Comparison of ENCODE assay signal across 8 cellular contexts in the genomic region with DNA sequence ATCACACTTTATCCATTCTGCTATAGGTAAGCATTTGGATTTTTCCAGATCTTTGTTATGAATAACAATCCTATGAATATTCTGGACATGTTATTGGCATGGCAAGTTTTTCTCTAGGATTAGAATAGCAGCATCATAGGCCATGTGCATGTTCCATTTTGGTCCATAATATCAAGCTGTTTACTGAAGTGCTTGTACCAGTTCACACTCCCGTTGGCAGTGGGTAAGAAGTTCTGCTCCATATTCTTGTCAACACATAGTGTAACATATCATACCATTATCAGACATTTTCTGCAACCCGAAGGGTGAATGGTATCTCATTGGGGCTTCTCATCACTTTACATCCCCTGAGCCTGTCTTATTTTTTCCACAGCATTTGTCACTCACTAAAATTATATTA.
"Had no signal": no experiment of that assay in that cellular context is flagged by ENCODE, and none has a peak within 500 bp of the region (broad histone marks: within the 10 kb centered on the region; RNA-seq: fewer than 3 reads in every experiment).

No MANE protein-coding gene starts in this region.

- H2AFZ ChIP-seq: GM23248, GM23338 had no signal

- FAIRE-seq: H54 had no signal

- H3K9me3 ChIP-seq: HAP-1 had no signal

- DNase-seq: GM23248, GOT3, HCEC 1CT, HFFc6 had no signal

- H3K4me2 ChIP-seq: GM23338 had no signal

- H3K36me3 ChIP-seq: HAP-1 had no signal

- H3K9ac ChIP-seq: GM23248 had no signal

- ATAC-seq: HCT116 had no signal

- H3K4me1 ChIP-seq: HAP-1 had no signal

- H3K27ac ChIP-seq: GM23248 had no signal

- H3K4me3 ChIP-seq: GM23248, GM23338, HAP-1 had no signal
